8 cellular contexts compared by ENCODE assay signal in the genomic region with DNA sequence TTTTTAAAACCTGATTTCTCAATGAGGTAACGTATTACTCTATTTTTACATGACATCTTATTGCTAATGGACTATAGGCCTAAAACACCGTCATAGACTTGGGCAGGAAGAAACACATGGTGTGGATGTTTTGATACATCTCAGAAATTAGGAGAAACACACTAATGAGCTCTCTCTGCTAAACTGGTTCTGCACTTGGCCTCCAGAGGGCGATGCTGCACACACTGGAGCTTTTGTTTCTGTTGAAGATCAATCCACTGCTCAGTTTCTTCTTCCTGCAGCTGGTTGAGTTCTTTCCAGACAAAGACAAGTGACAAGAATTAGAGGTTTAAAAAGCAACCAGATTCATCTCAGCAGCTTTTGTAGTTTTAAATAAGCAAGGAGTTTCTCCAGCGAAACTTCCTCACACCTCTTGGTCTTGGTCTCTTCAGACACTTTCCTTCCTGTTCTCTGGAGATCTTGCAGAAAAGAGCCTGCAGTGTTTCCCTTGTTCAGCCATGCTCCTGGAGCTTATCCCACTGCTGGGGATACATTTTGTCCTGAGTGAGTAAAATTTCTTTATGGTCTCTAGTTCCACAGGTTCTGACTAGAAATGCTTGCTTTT.
DNase-seq lines count a peak whose midpoint lies in the region; ATAC-seq and TF ChIP-seq lines count a peak whose summit lies in the region.

No MANE protein-coding gene starts in this region.

- H3K27ac Mint-ChIP-seq in natural killer cell treated with Interleukin-12 subunit alpha and Interleukin-12 subunit beta and Interleukin-15 and Interleukin-18, amount 100 ng/mL, for 72 hours, result no peak overlapping the region

- peaks cover 22 to 29% of the 10 kb centered on the region in 2 donors for H3K27me3 Mint-ChIP-seq in natural killer cell treated with Interleukin-12 subunit alpha and Interleukin-12 subunit beta and Interleukin-15 and Interleukin-18, amount 100 ng/mL, for 72 hours

- no peaks in the 10 kb centered on the region for H3K9me2 ChIP-seq in MM.1S (replicated peaks; ENCODE audit: insufficient read depth, low read length)

- H3K4me2 ChIP-seq in MM.1S (ENCODE audit: low read depth, low read length), result no peak overlapping the region

- H3K36me3 ChIP-seq in MM.1S (replicated peaks; ENCODE audit: insufficient read depth, low read length), result no peaks in the 10 kb centered on the region

- H3K4me3 Mint-ChIP-seq in natural killer cell treated with Interleukin-12 subunit alpha and Interleukin-12 subunit beta and Interleukin-15 and Interleukin-18, amount 100 ng/mL, for 72 hours, result peak overlapping the region; percentile 41

- peak; percentile 63 for TF ChIP-seq CTCF in MM.1S (IDR thresholded peaks at IDR 0.05; ENCODE audit: low read length)

- H3K4me1 ChIP-seq in MM.1S (ENCODE audit: low read length), result no peaks in the 10 kb centered on the region

- no peak overlapping the region for H3K27ac ChIP-seq in MM.1S (ENCODE audit: low read length)

- H3K9ac ChIP-seq in MM.1S (ENCODE audit: low read length), result no peak overlapping the region

- peak; percentile 66 to 71 for ATAC-seq in natural killer cell treated with Interleukin-12 subunit alpha and Interleukin-12 subunit beta and Interleukin-15 and Interleukin-18, amount 100 ng/mL, for 72 hours

- H3K9me3 ChIP-seq in MM.1S (replicated peaks; ENCODE audit: insufficient read depth, low read length), result no peaks in the 10 kb centered on the region

- no peaks in the 10 kb centered on the region for H3F3A ChIP-seq in MM.1S (ENCODE audit: insufficient read depth, low read length)

- H2AFZ ChIP-seq in MM.1S (ENCODE audit: low read length), result no peak overlapping the region

- H3K4me3 ChIP-seq in MM.1S (ENCODE audit: low read length), result no peak overlapping the region

- H3K27me3 ChIP-seq in MM.1S (replicated peaks; ENCODE audit: insufficient read depth, low read length), result no peaks in the 10 kb centered on the region

- H3K36me3 Mint-ChIP-seq in natural killer cell treated with Interleukin-12 subunit alpha and Interleukin-12 subunit beta and Interleukin-15 and Interleukin-18, amount 100 ng/mL, for 72 hours, result no peaks in the 10 kb centered on the region

- H3K4me1 Mint-ChIP-seq in natural killer cell treated with Interleukin-12 subunit alpha and Interleukin-12 subunit beta and Interleukin-15 and Interleukin-18, amount 100 ng/mL, for 72 hours (ENCODE audit: low read depth in 2 of 2), result peaks cover 4 to 9% of the 10 kb centered on the region in 2 donors

- H4K20me1 ChIP-seq in MM.1S (ENCODE audit: insufficient read depth, low read length), result no peaks in the 10 kb centered on the region

- H3K79me2 ChIP-seq in MM.1S (ENCODE audit: low read length), result no peaks in the 10 kb centered on the region

- H3K9me3 Mint-ChIP-seq in natural killer cell treated with Interleukin-12 subunit alpha and Interleukin-12 subunit beta and Interleukin-15 and Interleukin-18, amount 100 ng/mL, for 72 hours, result no peaks in the 10 kb centered on the region

- DNase-seq in DMS 273 (lab: John Stamatoyannopoulos, UW; ENCODE audit: unreplicated experiment) (peak; percentile 49), DMS 273 treated with DMSO at 0.1 percent for 48 hours (lab: John Stamatoyannopoulos, UW) (no peak), MM.1S (peak; percentile 61), superior temporal gyrus (ENCODE audit: extremely low spot score) (peak; percentile 78), 8988T (no peak)
- DNase-seq in activated CD4-positive, alpha-beta T cell treated with anti-CD3 and anti-CD28 coated beads, Interleukin-2, amount 50 U/mL, for 4 hours, result peak; percentile 69 to 72
- peak; percentile 53 for DNase-seq in effector CD8-positive, alpha-beta T cell (lab: John Stamatoyannopoulos, UW)
- DNase-seq in natural killer cell treated with Interleukin-12 subunit alpha and Interleukin-12 subunit beta and Interleukin-15 and Interleukin-18, amount 100 ng/mL, for 72 hours (ENCODE audit: low spot score), result peak; percentile 77

Comparison
In these comparisons a context has a peak if more than half of its experiments do, and no peak if none do; other contexts are left out.
1. DNase-seq: peak in DMS 273 (single experiment), MM.1S (single experiment), activated CD4-positive, alpha-beta T cell treated with anti-CD3 and anti-CD28 coated beads, Interleukin-2, amount 50 U/mL, for 4 hours (2 of 2), effector CD8-positive, alpha-beta T cell (single experiment), natural killer cell treated with Interleukin-12 subunit alpha and Interleukin-12 subunit beta and Interleukin-15 and Interleukin-18, amount 100 ng/mL, for 72 hours (single experiment) and superior temporal gyrus (single experiment); none in DMS 273 treated with DMSO at 0.1 percent for 48 hours (single experiment) and 8988T (single experiment).